In the genomic region with DNA sequence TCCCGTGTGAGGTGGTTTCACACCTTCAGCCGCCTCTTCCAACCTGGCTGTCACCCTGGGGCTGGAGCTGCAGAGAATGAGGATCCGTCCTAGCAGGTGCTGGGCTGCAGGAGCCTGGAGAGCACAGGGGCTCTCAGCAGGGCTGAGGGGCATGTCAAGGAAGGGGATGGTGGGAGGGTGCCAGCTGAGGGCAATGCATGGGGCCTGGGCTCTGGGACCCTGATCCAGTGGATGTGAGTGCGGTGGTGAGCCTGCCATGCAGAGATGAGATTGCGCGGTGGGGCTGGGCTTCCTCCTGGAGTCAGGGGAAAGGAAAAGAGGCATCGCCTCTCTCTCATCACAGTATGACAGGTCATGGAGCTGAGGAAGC, we compare ENCODE assay signal across 15 cellular contexts. TPM values are rescaled to one million over a fixed set of nuclear protein-coding genes. Genes with fewer than 3 reads are reported as not detected.
DNase-seq lines count a peak whose midpoint lies in the region; ATAC-seq and TF ChIP-seq lines count a peak whose summit lies in the region.
"Had no signal": no experiment of that assay in that cellular context is flagged by ENCODE, and none has a peak within 500 bp of the region (broad histone marks: within the 10 kb centered on the region; RNA-seq: fewer than 3 reads in every experiment).

No MANE protein-coding gene starts in this region.

- no peak for TF ChIP-seq POLR2A in thyroid gland (IDR thresholded peaks at IDR 0.05)

- TF ChIP-seq CTCF in HEK293 (tag by site-specific recombination; IDR thresholded peaks at IDR 0.05) (no peak), thyroid gland (IDR thresholded peaks at IDR 0.05) (no peak)

- CTCF ChIA-PET in HEK293 (lab: Yijun Ruan, JAX) = interaction anchor here (1.2 kb wide), 1 partner anchor 18 kb away, joined by 5 read pairs; no protein-coding TSS in a partner anchor

- POLR2A ChIA-PET in HEK293 (lab: Yijun Ruan, JAX) = no interaction called here

- ATAC-seq in central memory CD8-positive, alpha-beta T cell (replicated peaks; ENCODE audit: extremely low read depth, poor library complexity, severe bottlenecking) = no peak
- no peak for ATAC-seq in memory B cell (ENCODE audit: low read depth)
- ATAC-seq: left lobe of liver had no signal

- intact Hi-C loops in thyroid gland (cut with DNase I) = no loop called here

- no peaks in the 10 kb centered on the region for H3K27me3 ChIP-seq in thyroid gland
- H3K27me3 ChIP-seq: BE2C, neutrophil, right atrium auricular region had no signal

- peaks cover 46 to 70% of the 10 kb centered on the region in 2 experiments for H3K36me3 ChIP-seq in HEK293 (ENCODE audit: control insufficient read depth in 2 of 2, insufficient read depth in 1 of 2, low read length in 2 of 2)
- H3K36me3 ChIP-seq in thyroid gland = peaks cover 15 to 20% of the 10 kb centered on the region in 2 donors

- H3K36me3 Mint-ChIP-seq in central memory CD8-positive, alpha-beta T cell (ENCODE audit: insufficient read depth) = peaks cover 31% of the 10 kb centered on the region
- peaks cover 12% of the 10 kb centered on the region for H3K36me3 Mint-ChIP-seq in memory B cell

- H3K4me3 ChIP-seq in HEK293 (ENCODE audit: low read depth, low read length) = no peak overlapping the region
- no peak overlapping the region for H3K4me3 ChIP-seq in thyroid gland (replicated peaks in 1 of 3)
- H3K4me3 ChIP-seq: right atrium auricular region had no signal

- peaks cover 10% of the 10 kb centered on the region for H3K4me1 Mint-ChIP-seq in central memory CD8-positive, alpha-beta T cell
- peaks cover 5% of the 10 kb centered on the region for H3K4me1 Mint-ChIP-seq in memory B cell

- no peak overlapping the region for H3K4me3 Mint-ChIP-seq in central memory CD8-positive, alpha-beta T cell
- H3K4me3 Mint-ChIP-seq in memory B cell = no peak overlapping the region

- WGBS in thyroid gland, 2 donors = 76 to 96% methylated on average over 4 to 6 of the region's 7 CpGs

- peak overlapping the region; percentile 81 for H3K27ac Mint-ChIP-seq in central memory CD8-positive, alpha-beta T cell (ENCODE audit: low read depth)
- H3K27ac Mint-ChIP-seq in memory B cell = peak overlapping the region; percentile 77

- H3K4me1 ChIP-seq in HEK293 (ENCODE audit: control insufficient read depth, insufficient read depth, low read length) (no peaks in the 10 kb centered on the region), thyroid gland (peaks cover 36 to 53% of the 10 kb centered on the region in 2 donors)

- no peaks in the 10 kb centered on the region for H3K9me3 Mint-ChIP-seq in central memory CD8-positive, alpha-beta T cell
- no peaks in the 10 kb centered on the region for H3K9me3 Mint-ChIP-seq in memory B cell

- H3K9me3 ChIP-seq in HEK293 (ENCODE audit: control insufficient read depth, insufficient read depth, low read depth, low read length) (no peaks in the 10 kb centered on the region), thyroid gland (no peaks in the 10 kb centered on the region)
- H3K9me3 ChIP-seq: BE2C, neutrophil, right atrium auricular region had no signal

- no peaks in the 10 kb centered on the region for H3K27me3 Mint-ChIP-seq in central memory CD8-positive, alpha-beta T cell
- no peaks in the 10 kb centered on the region for H3K27me3 Mint-ChIP-seq in memory B cell

- H3K27ac ChIP-seq in HEK293 (ENCODE audit: extremely low read depth, low read depth, low read length) = no peak overlapping the region
- peak overlapping the region; percentile 94 to 99 (median 95) for H3K27ac ChIP-seq in thyroid gland
- H3K27ac ChIP-seq: neutrophil had no signal

- DNase-seq in central memory CD8-positive, alpha-beta T cell (ENCODE audit: low spot score in 2 of 2) = no peak
- DNase-seq in memory B cell (ENCODE audit: low spot score in 2 of 2) = no peak
- no peak for DNase-seq in thyroid gland
- DNase-seq in SW 1271 (lab: John Stamatoyannopoulos, UW) = no peak
- DNase-seq in globus pallidus (ENCODE audit: low spot score) = no peak
- DNase-seq in NCI-H187 treated with DMSO at 0.1 percent for 48 hours (lab: John Stamatoyannopoulos, UW) = no peak
- no peak for DNase-seq in T-helper 2 cell
- DNase-seq: activated CD8-positive, alpha-beta memory T cell treated with anti-CD3 and anti-CD28 coated beads for 24 hours; T-helper 1 cell; WERI-Rb-1 had no signal

TF ChIP-seq in HEK293, 187 proteins besides CTCF, POLR2A, EP300 and RAD21:
- TF ChIP-seq ZIC2 (tag by site-specific recombination; IDR thresholded peaks at IDR 0.05) = peak; percentile 21; the same call in 1 of the 2 replicates
- TF ChIP-seq ZNF830 (tag by site-specific recombination; IDR thresholded peaks at IDR 0.05; ENCODE audit: low read depth) = no peak

RNA-seq across cellular contexts. Expression of a gene that starts 31.5 kb away (rescaled TPM):
- total RNA-seq in thyroid gland = 10 to 100 TPM; 49.4 to 61.9 (median 50.9) TPM
